ENCODE assay signal across 8 cellular contexts in genomic region chr4:25030283-25031076, GRCh38. TPM values are rescaled to one million over a fixed set of nuclear protein-coding genes. Genes with fewer than 3 reads are reported as not detected.
A peak's percentile ranks its signal among the peaks of the same experiment; 100 is the strongest.
DNase-seq lines count a peak whose midpoint lies in the region; ATAC-seq and TF ChIP-seq lines count a peak whose summit lies in the region.

LGI2 (minus strand) TSS chr4:25030946; CDS start chr4:25030693, 253 bp downstream.

- intact Hi-C loops in CD4-positive, alpha-beta T cell (cut with DNase I, micrococcal nuclease), result no loop called here

- DNase-seq in NCI-H2081 (lab: John Stamatoyannopoulos, UW) (peak; percentile 49 to 59), NCI-H2081 treated with DMSO at 0.1 percent for 48 hours (lab: John Stamatoyannopoulos, UW) (no peak), RWPE1 (ENCODE audit: low spot score) (peak; percentile 20), glutamatergic neuron (peak; percentile 73), omental fat pad (ENCODE audit: low spot score) (no peak)
- DNase-seq in CD4-positive, alpha-beta T cell, result no peak
- DNase-seq in effector memory CD8-positive, alpha-beta T cell, result no peak

- CTCF ChIA-PET in RWPE1 (lab: Yijun Ruan, JAX), result interaction anchor here (0.6 kb wide), 1 partner anchor 98 kb away, joined by 3 read pairs; no protein-coding TSS in a partner anchor
- CTCF ChIA-PET in CD4-positive, alpha-beta T cell (lab: Charles Lee), result no interaction called here

- no peaks in the 10 kb centered on the region for H3K9me3 ChIP-seq in CD4-positive, alpha-beta T cell (ENCODE audit: control insufficient read depth, low read length)

- peaks cover 3% of the 10 kb centered on the region for H3K27me3 Mint-ChIP-seq in glutamatergic neuron (ENCODE audit: unreplicated experiment)
- peaks cover 86% of the 10 kb centered on the region for H3K27me3 Mint-ChIP-seq in CD4-positive, alpha-beta T cell
- H3K27me3 Mint-ChIP-seq in effector memory CD8-positive, alpha-beta T cell, result peaks cover 62 to 86% of the 10 kb centered on the region in 2 donors

- H3K27ac Mint-ChIP-seq in glutamatergic neuron (ENCODE audit: unreplicated experiment), result peak within 1 kb of the TSS; percentile 4
- no peak within 1 kb of the TSS for H3K27ac Mint-ChIP-seq in CD4-positive, alpha-beta T cell
- H3K27ac Mint-ChIP-seq in effector memory CD8-positive, alpha-beta T cell, result no peak within 1 kb of the TSS

- TF ChIP-seq CTCF in RWPE1 (conservative IDR thresholded peaks at IDR 0.05; ENCODE audit: low read depth) (no peak), glutamatergic neuron (IDR thresholded peaks at IDR 0.05; ENCODE audit: partially characterized antibody, unreplicated experiment) (no peak), omental fat pad (IDR thresholded peaks at IDR 0.05) (no peak)
- no peak for TF ChIP-seq CTCF in CD4-positive, alpha-beta T cell (IDR thresholded peaks at IDR 0.05)

- POLR2A ChIA-PET in RWPE1 (lab: Yijun Ruan, JAX; ENCODE audit: low non-redundant PET), result no interaction called here
- POLR2A ChIA-PET in CD4-positive, alpha-beta T cell (lab: Charles Lee), result no interaction called here

- peaks cover 57% of the 10 kb centered on the region for H3K27me3 ChIP-seq in CD4-positive, alpha-beta T cell (ENCODE audit: control insufficient read depth, insufficient read depth, low read length)

- H3K4me1 Mint-ChIP-seq in glutamatergic neuron (ENCODE audit: low read depth, unreplicated experiment), result peaks cover 21% of the 10 kb centered on the region
- H3K4me1 Mint-ChIP-seq in CD4-positive, alpha-beta T cell (ENCODE audit: low read depth), result peaks cover 5% of the 10 kb centered on the region
- H3K4me1 Mint-ChIP-seq in effector memory CD8-positive, alpha-beta T cell (ENCODE audit: low read depth in 2 of 2), result peaks cover 3 to 7% of the 10 kb centered on the region in 2 donors

- H3K36me3 Mint-ChIP-seq in glutamatergic neuron (ENCODE audit: unreplicated experiment), result peaks cover 9% of the 10 kb centered on the region
- H3K36me3 Mint-ChIP-seq in CD4-positive, alpha-beta T cell (ENCODE audit: low read depth), result no peaks in the 10 kb centered on the region
- no peaks in the 10 kb centered on the region for H3K36me3 Mint-ChIP-seq in effector memory CD8-positive, alpha-beta T cell (ENCODE audit: insufficient read depth)

- H3K9me3 Mint-ChIP-seq in glutamatergic neuron (ENCODE audit: unreplicated experiment), result peaks cover 9% of the 10 kb centered on the region
- H3K9me3 Mint-ChIP-seq in CD4-positive, alpha-beta T cell, result no peaks in the 10 kb centered on the region
- peaks cover 0 to 3% of the 10 kb centered on the region in 2 donors for H3K9me3 Mint-ChIP-seq in effector memory CD8-positive, alpha-beta T cell

- H3K27ac ChIP-seq in RWPE1, result no peak within 1 kb of the TSS
- no peak within 1 kb of the TSS for H3K27ac ChIP-seq in CD4-positive, alpha-beta T cell (ENCODE audit: low read depth, low read length)

- H3K4me3 Mint-ChIP-seq in glutamatergic neuron (ENCODE audit: unreplicated experiment), result peak within 1 kb of the TSS; percentile 83
- H3K4me3 Mint-ChIP-seq in CD4-positive, alpha-beta T cell, result no peak within 1 kb of the TSS
- peak within 1 kb of the TSS in 1 of 2 donors; percentile 19 for H3K4me3 Mint-ChIP-seq in effector memory CD8-positive, alpha-beta T cell

- ATAC-seq in omental fat pad (ENCODE audit: low FRiP score) (peak; percentile 87), HG02852 (IDR thresholded peaks at IDR 0.05; ENCODE audit: unreplicated experiment) (no peak)
- ATAC-seq in CD4-positive, alpha-beta T cell (ENCODE audit: poor library complexity), result no peak
- ATAC-seq in effector memory CD8-positive, alpha-beta T cell (replicated peaks), result no peak

RNA-seq across cellular contexts. Expression of gene LGI2, which starts in this region (rescaled TPM):
- total RNA-seq in glutamatergic neuron (ENCODE audit: unreplicated experiment) (20.5 TPM), omental fat pad (1 to 10 TPM; 2.8 to 6.4 (median 5.4) TPM)
- total RNA-seq in CD4-positive, alpha-beta T cell, result not detected

Comparison
In these comparisons a context has a peak if more than half of its experiments do, and no peak if none do; other contexts are left out.
1. DNase-seq: peak in NCI-H2081 (2 of 2), RWPE1 (single experiment) and glutamatergic neuron (single experiment); none in NCI-H2081 treated with DMSO at 0.1 percent for 48 hours (single experiment), omental fat pad (single experiment), CD4-positive, alpha-beta T cell (0 of 10) and effector memory CD8-positive, alpha-beta T cell (0 of 3).